ENCODE assay signal across 9 cellular contexts in the genomic region with DNA sequence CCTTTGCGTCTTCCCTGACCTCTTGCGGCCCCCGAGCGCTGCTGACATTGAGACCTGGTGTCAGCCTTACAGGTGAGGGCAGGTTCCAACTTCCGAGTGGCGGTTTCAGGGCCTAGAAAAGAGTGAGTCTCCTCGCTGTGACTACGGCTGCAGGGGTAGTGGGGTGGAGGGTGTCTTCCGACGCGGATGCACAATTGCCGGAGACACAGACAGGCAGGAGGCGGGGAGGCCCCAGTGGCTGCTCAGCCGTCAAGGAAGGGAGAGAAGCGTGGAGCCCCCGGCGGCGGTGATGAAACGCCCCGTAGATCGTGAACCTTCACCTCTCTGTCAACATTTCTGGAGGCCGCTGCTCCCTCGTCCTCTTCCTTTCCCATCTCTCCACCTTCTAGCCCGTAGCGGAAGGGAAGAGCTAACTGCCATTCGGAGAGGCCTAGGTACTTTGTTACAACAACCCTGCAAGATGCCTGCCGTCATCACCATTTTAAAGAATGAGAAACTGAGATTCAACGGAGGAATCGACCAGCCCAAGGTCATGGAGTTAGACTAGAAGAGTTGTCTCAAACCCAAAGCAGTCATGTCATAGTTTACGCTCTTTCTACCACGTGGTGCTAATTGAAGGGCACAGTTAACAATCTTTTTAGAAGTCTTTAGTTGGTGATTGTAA. TPM values are rescaled to one million over a fixed set of nuclear protein-coding genes. Genes with fewer than 3 reads are reported as not detected.
DNase-seq lines count a peak whose midpoint lies in the region; ATAC-seq, FAIRE-seq and TF ChIP-seq lines count a peak whose summit lies in the region.
"Had no signal": no experiment of that assay in that cellular context is flagged by ENCODE, and none has a peak within 500 bp of the region (broad histone marks: within the 10 kb centered on the region; RNA-seq: fewer than 3 reads in every experiment).

No MANE protein-coding gene starts in this region.

- peak overlapping the region; percentile 83 for H3K4me3 ChIP-seq in CD4-positive, CD25-positive, alpha-beta regulatory T cell (ENCODE audit: low read depth, low read length)
- peak overlapping the region; percentile 100 for H3K4me3 ChIP-seq in iPS-11a (ENCODE audit: low read depth, low read length)

- H3K27me3 ChIP-seq in CD4-positive, CD25-positive, alpha-beta regulatory T cell (ENCODE audit: control insufficient read depth, insufficient read depth, low read length), result no peaks in the 10 kb centered on the region

- H3K4me1 Mint-ChIP-seq in CD4-positive, CD25-positive, alpha-beta regulatory T cell, result peaks cover 0 to 36% (median 16%) of the 10 kb centered on the region in 4 donors
- peaks cover 33% of the 10 kb centered on the region for H3K4me1 Mint-ChIP-seq in activated CD8-positive, alpha-beta T cell treated with anti-CD3 and anti-CD28 coated beads for 36 hours (ENCODE audit: low read depth)
- H3K4me1 Mint-ChIP-seq in stimulated activated naive B cell treated with anti-CD40 and anti-IgM and Interleukin-4, amounts not matched to agents 10 μg/mL and 1 μg/mL and 100 μg/mL, for 72 hours, result peaks cover 18 to 27% of the 10 kb centered on the region in 2 donors

- H3K9me3 Mint-ChIP-seq in CD4-positive, CD25-positive, alpha-beta regulatory T cell, result no peaks in the 10 kb centered on the region
- H3K9me3 Mint-ChIP-seq in activated CD8-positive, alpha-beta T cell treated with anti-CD3 and anti-CD28 coated beads for 36 hours, result no peaks in the 10 kb centered on the region
- H3K9me3 Mint-ChIP-seq in stimulated activated naive B cell treated with anti-CD40 and anti-IgM and Interleukin-4, amounts not matched to agents 10 μg/mL and 1 μg/mL and 100 μg/mL, for 72 hours, result no peaks in the 10 kb centered on the region

- peaks cover 7% of the 10 kb centered on the region for H3K36me3 Mint-ChIP-seq in CD4-positive, CD25-positive, alpha-beta regulatory T cell
- peaks cover 27% of the 10 kb centered on the region for H3K36me3 Mint-ChIP-seq in activated CD8-positive, alpha-beta T cell treated with anti-CD3 and anti-CD28 coated beads for 36 hours (ENCODE audit: low read depth)
- peaks cover 15 to 27% of the 10 kb centered on the region in 2 donors for H3K36me3 Mint-ChIP-seq in stimulated activated naive B cell treated with anti-CD40 and anti-IgM and Interleukin-4, amounts not matched to agents 10 μg/mL and 1 μg/mL and 100 μg/mL, for 72 hours

- H3K27ac Mint-ChIP-seq in CD4-positive, CD25-positive, alpha-beta regulatory T cell, result peak overlapping the region; percentile 97 to 100 (median 99)
- peak overlapping the region; percentile 100 for H3K27ac Mint-ChIP-seq in activated CD8-positive, alpha-beta T cell treated with anti-CD3 and anti-CD28 coated beads for 36 hours
- peak overlapping the region; percentile 98 for H3K27ac Mint-ChIP-seq in stimulated activated naive B cell treated with anti-CD40 and anti-IgM and Interleukin-4, amounts not matched to agents 10 μg/mL and 1 μg/mL and 100 μg/mL, for 72 hours

- TF ChIP-seq CTCF in activated CD8-positive, alpha-beta T cell treated with anti-CD3 and anti-CD28 coated beads for 36 hours (IDR thresholded peaks at IDR 0.05), result no peak

- H3K4me1 ChIP-seq in CD4-positive, CD25-positive, alpha-beta regulatory T cell (ENCODE audit: control insufficient read depth, insufficient read depth, low read length, poor library complexity, severe bottlenecking), result peaks cover 21% of the 10 kb centered on the region

- no peak for DNase-seq in CD4-positive, CD25-positive, alpha-beta regulatory T cell
- DNase-seq in GM19239 (ENCODE audit: insufficient read length, low spot score), result no peak
- DNase-seq in activated CD8-positive, alpha-beta T cell treated with anti-CD3 and anti-CD28 coated beads for 36 hours, result peak; percentile 61
- DNase-seq in stimulated activated naive B cell treated with anti-CD40 and anti-IgM and Interleukin-4, amounts not matched to agents 10 μg/mL and 1 μg/mL and 100 μg/mL, for 72 hours, result no peak
- DNase-seq in pons (ENCODE audit: low spot score), result no peak
- no peak for DNase-seq in UCSD-AML1 (lab: John Stamatoyannopoulos, UW; ENCODE audit: unreplicated experiment)

- intact Hi-C loops in activated CD8-positive, alpha-beta T cell treated with anti-CD3 and anti-CD28 coated beads for 36 hours (cut with micrococcal nuclease), result loop anchor here (5.0 kb wide), 1 partner anchor 51 kb away; a partner anchor contains a TSS

- peak; percentile 35 to 37 for ATAC-seq in CD4-positive, CD25-positive, alpha-beta regulatory T cell (ENCODE audit: low read depth in 2 of 2)
- peak; percentile 23 for ATAC-seq in HG03280 (IDR thresholded peaks at IDR 0.05; ENCODE audit: unreplicated experiment)
- ATAC-seq in activated CD8-positive, alpha-beta T cell treated with anti-CD3 and anti-CD28 coated beads for 36 hours, result peak; percentile 32
- ATAC-seq in stimulated activated naive B cell treated with anti-CD40 and anti-IgM and Interleukin-4, amounts not matched to agents 10 μg/mL and 1 μg/mL and 100 μg/mL, for 72 hours (replicated peaks), result peak; percentile 36 to 41

- H3K4me3 Mint-ChIP-seq in CD4-positive, CD25-positive, alpha-beta regulatory T cell, result peak overlapping the region; percentile 86 to 99 (median 97)
- H3K4me3 Mint-ChIP-seq in activated CD8-positive, alpha-beta T cell treated with anti-CD3 and anti-CD28 coated beads for 36 hours, result peak overlapping the region; percentile 93
- peak overlapping the region; percentile 98 to 99 for H3K4me3 Mint-ChIP-seq in stimulated activated naive B cell treated with anti-CD40 and anti-IgM and Interleukin-4, amounts not matched to agents 10 μg/mL and 1 μg/mL and 100 μg/mL, for 72 hours

- H3K9me3 ChIP-seq in CD4-positive, CD25-positive, alpha-beta regulatory T cell (ENCODE audit: control insufficient read depth in 2 of 2, low read length in 2 of 2), result no peaks in the 10 kb centered on the region

- peaks cover 7% of the 10 kb centered on the region for H3K36me3 ChIP-seq in CD4-positive, CD25-positive, alpha-beta regulatory T cell (ENCODE audit: control insufficient read depth, insufficient read depth, low read length)

- peak; percentile 4 for FAIRE-seq in GM19239 (lab: Jason Lieb, UNC)

- H3K27ac ChIP-seq in CD4-positive, CD25-positive, alpha-beta regulatory T cell (ENCODE audit: insufficient read depth, low read length, poor library complexity, severe bottlenecking), result peak overlapping the region; percentile 98

- CTCF ChIA-PET in activated CD8-positive, alpha-beta T cell treated with anti-CD3 and anti-CD28 coated beads for 36 hours (lab: Charles Lee), result interaction anchor here (1.7 kb wide), 1 partner anchor 67 kb away, joined by 4 read pairs; no protein-coding TSS in a partner anchor

- POLR2A ChIA-PET in activated CD8-positive, alpha-beta T cell treated with anti-CD3 and anti-CD28 coated beads for 36 hours (lab: Charles Lee), result interaction anchor here (0.7 to 2.4 kb wide), 7 partner anchors 9 to 122 kb away, joined by 3 to 16 read pairs (median 4); a partner anchor contains a TSS

- no peaks in the 10 kb centered on the region for H3K27me3 Mint-ChIP-seq in CD4-positive, CD25-positive, alpha-beta regulatory T cell
- H3K27me3 Mint-ChIP-seq in activated CD8-positive, alpha-beta T cell treated with anti-CD3 and anti-CD28 coated beads for 36 hours, result no peaks in the 10 kb centered on the region
- no peaks in the 10 kb centered on the region for H3K27me3 Mint-ChIP-seq in stimulated activated naive B cell treated with anti-CD40 and anti-IgM and Interleukin-4, amounts not matched to agents 10 μg/mL and 1 μg/mL and 100 μg/mL, for 72 hours

RNA-seq across cellular contexts. Expression of a gene that starts 0.5 kb away (rescaled TPM):
- total RNA-seq in CD4-positive, CD25-positive, alpha-beta regulatory T cell, result 27.0 TPM
- polyA plus RNA-seq in CD4-positive, CD25-positive, alpha-beta regulatory T cell, result 10 to 100 TPM; 27.5 to 49.7 (median 41.8) TPM
- 100 to 1,000 TPM in 1 of 2 experiments, 10 to 100 TPM in 1; 86.8 to 101 TPM for total RNA-seq in activated CD8-positive, alpha-beta T cell treated with anti-CD3 and anti-CD28 coated beads for 36 hours

RNA-seq across cellular contexts. Expression of a gene that starts 9.8 kb away (rescaled TPM):
- 718 TPM for total RNA-seq in CD4-positive, CD25-positive, alpha-beta regulatory T cell
- polyA plus RNA-seq in CD4-positive, CD25-positive, alpha-beta regulatory T cell, result 10 to 100 TPM; 52.5 to 69.3 (median 59.4) TPM
- total RNA-seq in activated CD8-positive, alpha-beta T cell treated with anti-CD3 and anti-CD28 coated beads for 36 hours, result 10 to 100 TPM; 73.3 to 76.6 TPM

RNA-seq across cellular contexts. Expression of a gene that starts 48.3 kb away (rescaled TPM):
- 40.7 TPM for total RNA-seq in CD4-positive, CD25-positive, alpha-beta regulatory T cell
- 10 to 100 TPM; 45.6 to 61.7 (median 51.6) TPM for polyA plus RNA-seq in CD4-positive, CD25-positive, alpha-beta regulatory T cell
- total RNA-seq in activated CD8-positive, alpha-beta T cell treated with anti-CD3 and anti-CD28 coated beads for 36 hours, result 10 to 100 TPM; 45.3 to 53.6 TPM

RNA-seq across cellular contexts. Expression of a gene that starts 50.0 kb away (rescaled TPM):
- total RNA-seq in CD4-positive, CD25-positive, alpha-beta regulatory T cell, result 41.2 TPM
- polyA plus RNA-seq in CD4-positive, CD25-positive, alpha-beta regulatory T cell, result 100 to 1,000 TPM; 104 to 145 (median 126) TPM
- 10 to 100 TPM; 64.7 to 65.4 TPM for total RNA-seq in activated CD8-positive, alpha-beta T cell treated with anti-CD3 and anti-CD28 coated beads for 36 hours

RNA-seq across cellular contexts. Expression of a gene that starts 54.5 kb away (rescaled TPM):
- 0.57 TPM for total RNA-seq in CD4-positive, CD25-positive, alpha-beta regulatory T cell
- under 1 TPM in 1 of 4 donors, not detected in 3; 0.14 TPM for polyA plus RNA-seq in CD4-positive, CD25-positive, alpha-beta regulatory T cell
- not detected for total RNA-seq in activated CD8-positive, alpha-beta T cell treated with anti-CD3 and anti-CD28 coated beads for 36 hours
- total RNA-seq: T-helper 2 cell treated with Interferon-gamma antibody and Interleukin-4, amounts not matched to agents 100 ng/mL and 5 ng/mL, for 36 hours had no signal
